In genomic region chr18:9364242-9364641, GRCh38 we compare ENCODE assay signal across 25 cellular contexts. TPM values are rescaled to one million over a fixed set of nuclear protein-coding genes. Genes with fewer than 3 reads are reported as not detected.
DNase-seq lines count a peak whose midpoint lies in the region; ATAC-seq and TF ChIP-seq lines count a peak whose summit lies in the region.
"Had no signal": no experiment of that assay in that cellular context is flagged by ENCODE, and none has a peak within 500 bp of the region (broad histone marks: within the 10 kb centered on the region; RNA-seq: fewer than 3 reads in every experiment).

No MANE protein-coding gene starts in this region.

- H3K23ac ChIP-seq in mesendoderm (ENCODE audit: low read length) = no peak overlapping the region

- peak; percentile 72 for ATAC-seq in PC-3
- no peak for ATAC-seq in HG02973 (IDR thresholded peaks at IDR 0.05; ENCODE audit: unreplicated experiment)
- ATAC-seq in gastrocnemius medialis = no peak
- ATAC-seq: natural killer cell had no signal

- H2AFZ ChIP-seq in PC-3 (ENCODE audit: low read length) (peak overlapping the region; percentile 15), mammary epithelial cell (ENCODE audit: low read depth, low read length) (no peak overlapping the region)

- dilution Hi-C loops in mammary epithelial cell (cut with HindIII; ENCODE audit: low sequenced_read_pairs) = loop anchor here (5.0 kb wide), 1 partner anchor 83 kb away; no protein-coding TSS in a partner anchor

- no peak overlapping the region for H2AK5ac ChIP-seq in mesendoderm (ENCODE audit: low read length)

- H4K5ac ChIP-seq in mesendoderm (ENCODE audit: low read length) = no peak overlapping the region

- DNase-seq in ELR (ENCODE audit: low read depth) (peak; percentile 8), PC-3 (peak; percentile 94), mammary epithelial cell (peak; percentile 58), mesendoderm (peak; percentile 24), NCI-H69 (lab: John Stamatoyannopoulos, UW) (no peak), AML-193 (lab: John Stamatoyannopoulos, UW) (no peak), gastrocnemius medialis (no peak)
- DNase-seq: activated CD4-positive, alpha-beta T cell treated with anti-CD3 and anti-CD28 coated beads for 4 hours; activated effector memory CD4-positive, alpha-beta T cell treated with Interleukin-2 at 50 U/mL for 16 hours; activated naive CD8-positive, alpha-beta T cell treated with anti-CD3 and anti-CD28 coated beads for 36 hours; activated T-cell treated with anti-CD3 and anti-CD28 coated beads for 4 hours; aorta; BE2C; central memory CD4-positive, alpha-beta T cell; DMS53; endodermal cell; esophagus squamous epithelium; natural killer cell; NCI-H1105 treated with DMSO at 0.1 percent for 48 hours; NCI-H2029 treated with DMSO at 0.1 percent for 48 hours; NCI-H2227 treated with DMSO at 0.1 percent for 48 hours; occipital lobe; T-helper 2 cell had no signal

- H4K20me1 ChIP-seq in PC-3 (ENCODE audit: low read length) (no peaks in the 10 kb centered on the region), mammary epithelial cell (ENCODE audit: insufficient read depth, low read length) (no peaks in the 10 kb centered on the region)

- H3K27me3 ChIP-seq in PC-3 (ENCODE audit: low read length) (no peaks in the 10 kb centered on the region), mammary epithelial cell (ENCODE audit: insufficient read depth, low read length) (no peaks in the 10 kb centered on the region), mesendoderm (ENCODE audit: insufficient read depth, low read length, poor library complexity) (no peaks in the 10 kb centered on the region), gastrocnemius medialis (no peaks in the 10 kb centered on the region)
- H3K27me3 ChIP-seq: BE2C, esophagus squamous epithelium had no signal

- no peaks in the 10 kb centered on the region for H3K36me3 ChIP-seq in PC-3 (ENCODE audit: low read depth, low read length)
- no peaks in the 10 kb centered on the region for H3K36me3 ChIP-seq in mammary epithelial cell (ENCODE audit: insufficient read depth, low read length)
- peaks cover 1% of the 10 kb centered on the region for H3K36me3 ChIP-seq in mesendoderm (ENCODE audit: control insufficient read depth, insufficient read depth, low read length)
- H3K36me3 ChIP-seq in gastrocnemius medialis = peaks cover 0 to 5% of the 10 kb centered on the region in 2 donors
- H3K36me3 ChIP-seq: BE2C had no signal

- H3K9me3 ChIP-seq in PC-3 (ENCODE audit: low read length) (no peaks in the 10 kb centered on the region), mammary epithelial cell (replicated peaks; ENCODE audit: insufficient read depth, low read length) (no peaks in the 10 kb centered on the region), gastrocnemius medialis (no peaks in the 10 kb centered on the region)
- H3K9me3 ChIP-seq: BE2C, esophagus squamous epithelium had no signal

- BruUV-seq in PC-3 (replicated peaks; lab: Mats Ljungman, UMichigan) = no TSS peak
- no TSS peak for BruUV-seq in mammary epithelial cell (replicated peaks; lab: Mats Ljungman, UMichigan)

- H3K9me2 ChIP-seq in PC-3 (replicated peaks; ENCODE audit: low read length) = no peaks in the 10 kb centered on the region

- H3K79me2 ChIP-seq in PC-3 (ENCODE audit: low read length) (0 out of 2 replicates have a peak, but pooled peaks cover 5% of the 10 kb centered on the region), mammary epithelial cell (ENCODE audit: insufficient read depth, low read length) (peaks cover 5% of the 10 kb centered on the region), mesendoderm (ENCODE audit: control insufficient read depth, insufficient read depth, low read length) (no peaks in the 10 kb centered on the region)

- POLR2A ChIA-PET in PC-3 (lab: Charles Lee; ENCODE audit: unreplicated experiment) = interaction anchor here (0.6 to 0.7 kb wide), 2 partner anchors 30 to 143 kb away, joined by 3 to 4 read pairs; no protein-coding TSS in a partner anchor

- no peak overlapping the region for H2BK5ac ChIP-seq in mesendoderm (ENCODE audit: low read length)

- in situ Hi-C loops in mammary epithelial cell (cut with MboI; ENCODE audit: low sequenced_read_pairs in 2 of 2) = loop anchor here in 1 of 2 donors (25.0 kb wide), 1 partner anchor 123 kb away; the partner anchor contains the start of gene RALBP1
- in situ Hi-C loops in gastrocnemius medialis (cut with MboI; ENCODE audit: low sequenced_read_pairs in 4 of 4) = no loop called here

- no peaks in the 10 kb centered on the region for H3K79me1 ChIP-seq in mesendoderm (ENCODE audit: low read length)

- H3F3A ChIP-seq in PC-3 (ENCODE audit: low read length, unreplicated experiment) = no peaks in the 10 kb centered on the region

- no peak; the same call in 1 of the 2 replicates for TF ChIP-seq CTCF in PC-3 (conservative IDR thresholded peaks at IDR 0.05; ENCODE audit: low read depth, low read length)
- no peak for TF ChIP-seq CTCF in mammary epithelial cell (conservative IDR thresholded peaks at IDR 0.05 in 1 of 2, IDR thresholded peaks at IDR 0.05 in 1 of 2; ENCODE audit: extremely low read depth in 1 of 2, insufficient read depth in 1 of 2, low read depth in 1 of 2, low read length in 2 of 2)
- no peak for TF ChIP-seq CTCF in gastrocnemius medialis (IDR thresholded peaks at IDR 0.05 in 4 of 5, conservative IDR thresholded peaks at IDR 0.05 in 1 of 5)

- no peak overlapping the region for H3K56ac ChIP-seq in mesendoderm (ENCODE audit: low read length)

- WGBS in mammary epithelial cell (ENCODE audit: low coverage, missing lambda C conversion rate) = 80% methylated on average over 8 of the region's 8 CpGs
- WGBS in mesendoderm (ENCODE audit: extremely low coverage, insufficient coverage, low lambda C conversion rate) = no CpG with 5 or more reads among the region's 8 CpGs

- no peak for TF ChIP-seq POLR2A in gastrocnemius medialis (IDR thresholded peaks at IDR 0.05)

- no peak overlapping the region for H3K4ac ChIP-seq in mesendoderm (ENCODE audit: low read depth, low read length)

- H3K9ac ChIP-seq in PC-3 (ENCODE audit: low read length) = no peak overlapping the region
- no peak overlapping the region for H3K9ac ChIP-seq in mammary epithelial cell (ENCODE audit: insufficient read depth, low read length)
- H3K9ac ChIP-seq in mesendoderm (ENCODE audit: low read length) = no peak overlapping the region

- H2BK120ac ChIP-seq in mesendoderm (ENCODE audit: low read depth, low read length) = no peak overlapping the region

- intact Hi-C loops in PC-3 (cut with micrococcal nuclease) (loop anchor here (2.0 to 10.0 kb wide), 3 partner anchors 29 to 151 kb away; partner anchors contain the start of genes RALBP1 and TWSG1), mammary epithelial cell (cut with micrococcal nuclease) (no loop called here), gastrocnemius medialis (cut with DNase I; ENCODE audit: low total_unique reads) (no loop called here)

- H3K18ac ChIP-seq in mesendoderm (ENCODE audit: low read length) = no peak overlapping the region

- H3K4me2 ChIP-seq in PC-3 (ENCODE audit: low read length) = peak overlapping the region; percentile 68
- no peak overlapping the region for H3K4me2 ChIP-seq in mammary epithelial cell (ENCODE audit: insufficient read depth, low read depth, low read length)
- H3K4me2 ChIP-seq in mesendoderm (ENCODE audit: low read length) = no peak overlapping the region

- no peak overlapping the region for H4K8ac ChIP-seq in mesendoderm (ENCODE audit: low read depth, low read length)

- H3K27ac ChIP-seq in PC-3 (ENCODE audit: low read length) (peak overlapping the region; percentile 72), mammary epithelial cell (ENCODE audit: insufficient read depth, low read depth, low read length) (no peak overlapping the region), mesendoderm (ENCODE audit: low read depth, low read length) (no peak overlapping the region), gastrocnemius medialis (no peak overlapping the region)
- H3K27ac ChIP-seq: esophagus squamous epithelium, SK-N-MC had no signal

- H3K4me1 ChIP-seq in PC-3 (ENCODE audit: insufficient read depth, low read length) (peaks cover 42% of the 10 kb centered on the region), mammary epithelial cell (ENCODE audit: insufficient read depth, low read length) (peaks cover 10% of the 10 kb centered on the region), mesendoderm (ENCODE audit: control insufficient read depth, low read depth, low read length) (peaks cover 3% of the 10 kb centered on the region), gastrocnemius medialis (no peaks in the 10 kb centered on the region)
- H3K4me1 ChIP-seq: BE2C had no signal

- CTCF ChIA-PET in PC-3 (lab: Charles Lee) (interaction anchor here (0.9 kb wide), 1 partner anchor 150 kb away, joined by 4 read pairs; no protein-coding TSS in a partner anchor), mammary epithelial cell (lab: Charles Lee; ENCODE audit: low non-redundant PET) (no interaction called here)

- no peak overlapping the region for H2BK15ac ChIP-seq in mesendoderm (replicated peaks; ENCODE audit: low read depth)

- H3K4me3 ChIP-seq in PC-3 (ENCODE audit: low read length) (peak overlapping the region; percentile 19), mammary epithelial cell (replicated peaks in 1 of 3; ENCODE audit: insufficient read depth in 1 of 3, low read depth in 2 of 3, low read length in 3 of 3) (no peak overlapping the region), mesendoderm (ENCODE audit: low read length) (no peak overlapping the region), gastrocnemius medialis (no peak overlapping the region)
- H3K4me3 ChIP-seq: esophagus squamous epithelium, SK-N-MC had no signal

RNA-seq across cellular contexts. Expression of gene TWSG1, which starts 29.7 kb away (rescaled TPM):
- total RNA-seq in PC-3 (2014; rRNA removed) = 30.1 and 32.8 TPM in 2 replicates
- total RNA-seq in mammary epithelial cell = 10 to 100 TPM; 41.0 to 63.8 TPM
- 35.3 TPM for polyA plus RNA-seq in mammary epithelial cell
- polyA minus RNA-seq in mammary epithelial cell = 56.5 TPM
- polyA plus RNA-seq in mesendoderm (2013, experiment 1 of 2) = 18.8 TPM
- 18.8 TPM for polyA plus RNA-seq in mesendoderm (2013, experiment 2 of 2)
- 1 to 10 TPM; 5.3 to 9.5 (median 8.1) TPM for total RNA-seq in gastrocnemius medialis

Comparison
In these comparisons a context has a peak if more than half of its experiments do, and no peak if none do; other contexts are left out.
1. DNase-seq: peak in ELR (single experiment), PC-3 (single experiment), mammary epithelial cell (single experiment) and mesendoderm (single experiment); none in NCI-H69 (single experiment), AML-193 (0 of 2) and gastrocnemius medialis (0 of 2).